ENCODE assay signal across 1 cellular context in the genomic region with DNA sequence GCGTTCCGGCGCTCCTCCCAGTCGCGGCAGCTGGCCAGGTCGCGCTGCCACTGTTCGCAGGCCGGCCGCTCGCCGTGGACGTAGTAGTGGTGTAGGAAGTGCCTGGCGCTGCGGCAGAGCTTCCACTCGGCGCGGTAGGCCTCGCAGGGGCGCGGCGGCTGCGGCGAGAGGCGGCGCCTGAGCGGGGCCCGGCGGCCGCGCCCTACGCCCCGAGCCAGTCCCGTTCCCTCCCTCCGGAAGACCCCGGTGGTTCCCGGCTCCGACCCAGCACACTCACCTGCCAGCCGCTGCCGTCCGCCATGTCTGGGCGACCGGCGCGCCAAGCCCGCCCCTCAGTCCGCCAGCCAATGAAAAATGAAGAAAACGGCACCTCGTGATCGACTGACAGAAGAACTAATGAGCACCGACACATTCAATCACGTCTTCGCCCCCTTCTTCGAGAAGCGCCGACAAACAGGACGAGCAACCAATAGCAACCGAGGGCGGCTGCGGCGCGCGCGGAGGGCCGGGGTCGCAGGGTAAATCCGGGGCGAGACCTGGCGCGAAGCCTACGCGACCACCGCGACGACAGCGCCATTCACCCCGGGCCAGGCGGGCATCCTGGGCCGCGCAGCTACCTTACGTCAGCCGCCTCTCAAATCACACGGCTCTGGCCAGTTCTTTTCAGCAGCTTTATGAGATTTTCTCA.
TF ChIP-seq lines count a peak whose summit lies in the region.

A gene with protein sequence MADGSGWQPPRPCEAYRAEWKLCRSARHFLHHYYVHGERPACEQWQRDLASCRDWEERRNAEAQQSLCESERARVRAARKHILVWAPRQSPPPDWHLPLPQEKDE (minus strand): TSS at position 324 of the 688 bp plus-strand sequence. CDS start 23 bp downstream, at position 301.

TF ChIP-seq in GM12878, 131 proteins besides CTCF, POLR2A, EP300 and RAD21 (continued from another document):
- TF ChIP-seq HDGF (IDR thresholded peaks at IDR 0.05) (no peak), TAF1 (IDR thresholded peaks at IDR 0.05; ENCODE audit: borderline replicate concordance, low read depth, low read length) (peak; percentile 84; the same call in 1 of the 2 replicates), HCFC1 (IDR thresholded peaks at IDR 0.05; ENCODE audit: low read length) (no peak), CHD2 (IDR thresholded peaks at IDR 0.05; ENCODE audit: borderline replicate concordance, low read depth, low read length) (peak; percentile 95), ZNF24 (IDR thresholded peaks at IDR 0.05) (0 out of 2 replicates have a peak, but pooled peaks have one; percentile 36), DPF2 (IDR thresholded peaks at IDR 0.05) (peak; percentile 96), SPI1 (IDR thresholded peaks at IDR 0.05; ENCODE audit: borderline replicate concordance, insufficient read depth, low read depth, low read length) (0 out of 2 replicates have a peak, but pooled peaks have one; percentile 18), BACH1 (IDR thresholded peaks at IDR 0.05; ENCODE audit: borderline replicate concordance) (peak; percentile 82), CREM (IDR thresholded peaks at IDR 0.05; ENCODE audit: low read depth) (peak; percentile 82), CREB1 (IDR thresholded peaks at IDR 0.05; ENCODE audit: low read depth) (peak; percentile 86), NR2C1 (IDR thresholded peaks at IDR 0.05) (peak; percentile 67), PML (IDR thresholded peaks at IDR 0.05; ENCODE audit: low read length) (0 out of 2 replicates have a peak, but pooled peaks have one; percentile 23), FOS (IDR thresholded peaks at IDR 0.05; ENCODE audit: borderline replicate concordance, extremely low read depth, insufficient read length) (peak; percentile 68), TCF7 (IDR thresholded peaks at IDR 0.05; ENCODE audit: borderline replicate concordance) (no peak), IKZF2 (IDR thresholded peaks at IDR 0.05) (no peak), NFYA (IDR thresholded peaks at IDR 0.05; ENCODE audit: borderline replicate concordance, low read depth, low read length) (no peak), NRF1 (conservative IDR thresholded peaks at IDR 0.05; ENCODE audit: low read depth, low read length) (no peak), SMAD5 (IDR thresholded peaks at IDR 0.05; ENCODE audit: low read depth) (0 out of 2 replicates have a peak, but pooled peaks have one; percentile 42), IKZF1 (conservative IDR thresholded peaks at IDR 0.05) (peak; percentile 70), SMARCA5 (IDR thresholded peaks at IDR 0.05) (peak; percentile 77), RFX5 (IDR thresholded peaks at IDR 0.05; ENCODE audit: low read depth, low read length) (no peak), GATAD2B (conservative IDR thresholded peaks at IDR 0.05; ENCODE audit: low read depth) (peak; percentile 78; the same call in 1 of the 2 replicates)
- TF ChIP-seq, protein P1, sequence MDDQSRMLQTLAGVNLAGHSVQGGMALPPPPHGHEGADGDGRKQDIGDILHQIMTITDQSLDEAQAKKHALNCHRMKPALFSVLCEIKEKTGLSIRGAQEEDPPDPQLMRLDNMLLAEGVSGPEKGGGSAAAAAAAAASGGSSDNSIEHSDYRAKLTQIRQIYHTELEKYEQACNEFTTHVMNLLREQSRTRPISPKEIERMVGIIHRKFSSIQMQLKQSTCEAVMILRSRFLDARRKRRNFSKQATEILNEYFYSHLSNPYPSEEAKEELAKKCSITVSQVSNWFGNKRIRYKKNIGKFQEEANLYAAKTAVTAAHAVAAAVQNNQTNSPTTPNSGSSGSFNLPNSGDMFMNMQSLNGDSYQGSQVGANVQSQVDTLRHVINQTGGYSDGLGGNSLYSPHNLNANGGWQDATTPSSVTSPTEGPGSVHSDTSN (IDR thresholded peaks at IDR 0.05; ENCODE audit: insufficient replicate concordance, low read depth, low read length) = peak; percentile 97
- TF ChIP-seq, protein P2, sequence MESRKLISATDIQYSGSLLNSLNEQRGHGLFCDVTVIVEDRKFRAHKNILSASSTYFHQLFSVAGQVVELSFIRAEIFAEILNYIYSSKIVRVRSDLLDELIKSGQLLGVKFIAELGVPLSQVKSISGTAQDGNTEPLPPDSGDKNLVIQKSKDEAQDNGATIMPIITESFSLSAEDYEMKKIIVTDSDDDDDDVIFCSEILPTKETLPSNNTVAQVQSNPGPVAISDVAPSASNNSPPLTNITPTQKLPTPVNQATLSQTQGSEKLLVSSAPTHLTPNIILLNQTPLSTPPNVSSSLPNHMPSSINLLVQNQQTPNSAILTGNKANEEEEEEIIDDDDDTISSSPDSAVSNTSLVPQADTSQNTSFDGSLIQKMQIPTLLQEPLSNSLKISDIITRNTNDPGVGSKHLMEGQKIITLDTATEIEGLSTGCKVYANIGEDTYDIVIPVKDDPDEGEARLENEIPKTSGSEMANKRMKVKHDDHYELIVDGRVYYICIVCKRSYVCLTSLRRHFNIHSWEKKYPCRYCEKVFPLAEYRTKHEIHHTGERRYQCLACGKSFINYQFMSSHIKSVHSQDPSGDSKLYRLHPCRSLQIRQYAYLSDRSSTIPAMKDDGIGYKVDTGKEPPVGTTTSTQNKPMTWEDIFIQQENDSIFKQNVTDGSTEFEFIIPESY (IDR thresholded peaks at IDR 0.05) = no peak
- TF ChIP-seq, protein P3, sequence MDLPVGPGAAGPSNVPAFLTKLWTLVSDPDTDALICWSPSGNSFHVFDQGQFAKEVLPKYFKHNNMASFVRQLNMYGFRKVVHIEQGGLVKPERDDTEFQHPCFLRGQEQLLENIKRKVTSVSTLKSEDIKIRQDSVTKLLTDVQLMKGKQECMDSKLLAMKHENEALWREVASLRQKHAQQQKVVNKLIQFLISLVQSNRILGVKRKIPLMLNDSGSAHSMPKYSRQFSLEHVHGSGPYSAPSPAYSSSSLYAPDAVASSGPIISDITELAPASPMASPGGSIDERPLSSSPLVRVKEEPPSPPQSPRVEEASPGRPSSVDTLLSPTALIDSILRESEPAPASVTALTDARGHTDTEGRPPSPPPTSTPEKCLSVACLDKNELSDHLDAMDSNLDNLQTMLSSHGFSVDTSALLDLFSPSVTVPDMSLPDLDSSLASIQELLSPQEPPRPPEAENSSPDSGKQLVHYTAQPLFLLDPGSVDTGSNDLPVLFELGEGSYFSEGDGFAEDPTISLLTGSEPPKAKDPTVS (IDR thresholded peaks at IDR 0.05; ENCODE audit: low read depth, low read length) = no peak
- TF ChIP-seq, protein P4, sequence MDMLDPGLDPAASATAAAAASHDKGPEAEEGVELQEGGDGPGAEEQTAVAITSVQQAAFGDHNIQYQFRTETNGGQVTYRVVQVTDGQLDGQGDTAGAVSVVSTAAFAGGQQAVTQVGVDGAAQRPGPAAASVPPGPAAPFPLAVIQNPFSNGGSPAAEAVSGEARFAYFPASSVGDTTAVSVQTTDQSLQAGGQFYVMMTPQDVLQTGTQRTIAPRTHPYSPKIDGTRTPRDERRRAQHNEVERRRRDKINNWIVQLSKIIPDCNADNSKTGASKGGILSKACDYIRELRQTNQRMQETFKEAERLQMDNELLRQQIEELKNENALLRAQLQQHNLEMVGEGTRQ (IDR thresholded peaks at IDR 0.05; ENCODE audit: borderline replicate concordance, low read depth, low read length) = peak; percentile 22; the same call in 1 of the 2 replicates
